Comparison of ENCODE assay signal across 38 cellular contexts in the genomic region with DNA sequence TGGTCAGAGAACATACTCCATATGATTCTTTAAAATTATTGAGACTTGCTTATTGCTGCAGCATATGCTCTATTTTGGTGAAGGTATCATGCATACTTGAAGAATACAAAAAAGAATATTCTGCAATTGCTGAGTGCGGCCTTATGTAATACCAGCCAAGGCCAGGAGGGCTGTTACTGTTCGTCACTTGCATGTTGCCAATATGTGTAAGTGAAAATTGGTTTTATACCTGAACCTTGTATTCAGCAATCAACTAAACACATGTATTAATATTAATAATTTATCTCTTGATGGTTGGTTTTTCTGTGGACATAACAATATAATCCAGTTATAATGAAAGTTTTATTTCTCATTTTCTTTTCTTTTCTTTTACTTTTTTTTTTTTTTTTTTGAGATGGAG. TPM values are rescaled to one million over a fixed set of nuclear protein-coding genes. Genes with fewer than 3 reads are reported as not detected.
"Had no signal": no experiment of that assay in that cellular context is flagged by ENCODE, and none has a peak within 500 bp of the region (broad histone marks: within the 10 kb centered on the region; RNA-seq: fewer than 3 reads in every experiment).

No MANE protein-coding gene starts in this region.

- DNase-seq: activated B cell treated with CpG ODN at 0.5 μM for 24 hours; activated CD4-positive, alpha-beta memory T cell treated with anti-CD3 and anti-CD28 coated beads for 36 hours; activated CD4-positive, alpha-beta T cell treated with anti-CD3 and anti-CD28 coated beads for 4 hours; activated CD4-positive, alpha-beta T cell treated with anti-CD3 and anti-CD28 coated beads, Interleukin-2, amount 50 U/mL, for 1 hour; activated CD4-positive, CD25-positive, alpha-beta regulatory T cell treated with anti-CD3 and anti-CD28 coated beads, Interleukin-2, amount 50 U/mL, for 72 hours; activated CD8-positive, alpha-beta memory T cell treated with anti-CD3 and anti-CD28 coated beads, Interleukin-2, amount 50 U/mL, for 4 hours; activated effector memory CD4-positive, alpha-beta T cell treated with Interleukin-2 at 50 U/mL for 16 hours; activated naive CD4-positive, alpha-beta T cell treated with anti-CD3 and anti-CD28 coated beads, Interleukin-2, amount 50 U/mL, for 16 hours; activated naive CD8-positive, alpha-beta T cell treated with anti-CD3 and anti-CD28 coated beads, Interleukin-2, amount 10 ng/mL, durations not matched to agents 7 days and 5 days; activated T-cell treated with anti-CD3 and anti-CD28 coated beads for 4 hours; activated T-cell treated with anti-CD3 and anti-CD28 coated beads, Interleukin-2, amount 50 U/mL, for 4 hours; amygdala; Kasumi-1; KG1; MG63; MV-4-11; NCI-H1092; NCI-H146; NCI-H187; NCI-H2029 treated with DMSO at 0.1 percent for 48 hours; NCI-H2171 treated with DMSO at 0.1 percent for 48 hours; NCI-H2227 treated with DMSO at 0.1 percent for 48 hours; NCI-H446; NCI-H524; NCI-H69; NK-92 treated with Interleukin-12 subunit alpha and Interleukin-12 subunit beta, amount 100 ng/mL, for 24 hours; PC-3; SIG-M5; T-cell; T-helper 2 cell; T-helper 9 cell had no signal

- H3K36me3 Mint-ChIP-seq: activated CD4-positive, alpha-beta memory T cell treated with anti-CD3 and anti-CD28 coated beads for 36 hours; activated naive CD8-positive, alpha-beta T cell treated with anti-CD3 and anti-CD28 coated beads, Interleukin-2, amount 10 ng/mL, durations not matched to agents 7 days and 5 days; T-cell had no signal

- H3K4me1 Mint-ChIP-seq: activated B cell treated with CpG ODN at 0.5 μM for 24 hours; activated naive CD8-positive, alpha-beta T cell treated with anti-CD3 and anti-CD28 coated beads, Interleukin-2, amount 10 ng/mL, durations not matched to agents 7 days and 5 days; central memory CD8-positive, alpha-beta T cell; T-cell had no signal

- H3K4me1 ChIP-seq: ascending aorta had no signal

- H3K27ac Mint-ChIP-seq: activated B cell treated with CpG ODN at 0.5 μM for 24 hours; activated CD4-positive, alpha-beta memory T cell treated with anti-CD3 and anti-CD28 coated beads for 36 hours; activated naive CD8-positive, alpha-beta T cell treated with anti-CD3 and anti-CD28 coated beads, Interleukin-2, amount 10 ng/mL, durations not matched to agents 7 days and 5 days; T-cell had no signal

- H3K4me3 ChIP-seq: ascending aorta, cardiac muscle cell, MG63 had no signal

- H3K9me3 Mint-ChIP-seq: activated naive CD8-positive, alpha-beta T cell treated with anti-CD3 and anti-CD28 coated beads, Interleukin-2, amount 10 ng/mL, durations not matched to agents 7 days and 5 days had no signal

- H3K4me3 Mint-ChIP-seq: activated B cell treated with CpG ODN at 0.5 μM for 24 hours; activated CD4-positive, alpha-beta memory T cell treated with anti-CD3 and anti-CD28 coated beads for 36 hours; activated naive CD8-positive, alpha-beta T cell treated with anti-CD3 and anti-CD28 coated beads, Interleukin-2, amount 10 ng/mL, durations not matched to agents 7 days and 5 days; activated T-cell treated with anti-CD3 and anti-CD28 coated beads, Interleukin-2, amount 50 U/mL, for 4 hours; central memory CD8-positive, alpha-beta T cell; T-cell had no signal

- H3K27me3 Mint-ChIP-seq: activated B cell treated with CpG ODN at 0.5 μM for 24 hours; activated CD4-positive, alpha-beta memory T cell treated with anti-CD3 and anti-CD28 coated beads for 36 hours; activated naive CD8-positive, alpha-beta T cell treated with anti-CD3 and anti-CD28 coated beads, Interleukin-2, amount 10 ng/mL, durations not matched to agents 7 days and 5 days; central memory CD8-positive, alpha-beta T cell had no signal

- H3K27ac ChIP-seq: ascending aorta, cardiac muscle cell, RWPE1, VCaP had no signal

- FAIRE-seq: RCC 7860 had no signal

- H3K27me3 ChIP-seq: ascending aorta, cardiac muscle cell, MG63 had no signal

- H3K36me3 ChIP-seq: ascending aorta, cardiac muscle cell, MG63 had no signal

- H3K9me3 ChIP-seq: ascending aorta, MG63 had no signal

RNA-seq across cellular contexts. Expression of a gene that starts 13.9 kb away (rescaled TPM):
- total RNA-seq: activated B cell treated with CpG ODN at 0.5 μM for 24 hours; activated CD4-positive, alpha-beta memory T cell treated with anti-CD3 and anti-CD28 coated beads for 36 hours; activated naive CD8-positive, alpha-beta T cell treated with anti-CD3 and anti-CD28 coated beads, Interleukin-2, amount 10 ng/mL, durations not matched to agents 7 days and 5 days; activated T-cell treated with anti-CD3 and anti-CD28 coated beads, Interleukin-2, amount 50 U/mL, for 4 hours; ascending aorta; cardiac muscle cell; PC-3; Right ventricle myocardium inferior; T-cell had no signal
